In genomic region chr1:101288491-101288944, GRCh38 we compare ENCODE assay signal across 8 cellular contexts. TPM values are rescaled to one million over a fixed set of nuclear protein-coding genes. Genes with fewer than 3 reads are reported as not detected.
A peak's percentile ranks its signal among the peaks of the same experiment; 100 is the strongest.
DNase-seq lines count a peak whose midpoint lies in the region; ATAC-seq, FAIRE-seq and TF ChIP-seq lines count a peak whose summit lies in the region.

No MANE protein-coding gene starts in this region.

- H2BK15ac ChIP-seq in IMR-90 (ENCODE audit: low read depth, low read length) = no peak overlapping the region

- BruUV-seq in IMR-90 (replicated peaks; lab: Mats Ljungman, UMichigan) = no TSS peak

- no peak overlapping the region for H4K91ac ChIP-seq in IMR-90 (ENCODE audit: insufficient read depth, low read depth, low read length)

- no peak overlapping the region for H4K8ac ChIP-seq in IMR-90 (ENCODE audit: low read depth in 2 of 2, low read length in 2 of 2)

- peaks cover 2% of the 10 kb centered on the region; the same call in 1 of the 2 replicates for H3K9me1 ChIP-seq in IMR-90 (ENCODE audit: insufficient read depth, low read length)

- H2BK20ac ChIP-seq in IMR-90 (ENCODE audit: low read depth, low read length) = no peak overlapping the region

- TF ChIP-seq RAD21 in IMR-90 (IDR thresholded peaks at IDR 0.05; ENCODE audit: low read length) = peak; percentile 90

- H3K9me3 ChIP-seq in IMR-90 (ENCODE audit: control insufficient read depth, insufficient read depth, low read length) (no peaks in the 10 kb centered on the region), uterus (no peaks in the 10 kb centered on the region)

- no peaks in the 10 kb centered on the region for H3K27me3 Mint-ChIP-seq in activated T-helper 2 cell treated with anti-CD3 and anti-CD28 coated beads, Interferon-gamma antibody, Interleukin-2, Interleukin-4, amounts not matched to agents 10 μg/mL and 5 μg/mL and 100 μg/mL, durations not matched to agents 14 hours and 24 hours and 36 hours (ENCODE audit: low read depth)

- H4K20me1 ChIP-seq in IMR-90 (ENCODE audit: insufficient read depth, low read length) = no peaks in the 10 kb centered on the region

- H3K56ac ChIP-seq in IMR-90 (ENCODE audit: extremely low read depth, insufficient read depth, low read length) = no peak overlapping the region

- H3K4me1 ChIP-seq in IMR-90 (ENCODE audit: control insufficient read depth, insufficient read depth, low read length) = peaks cover 2% of the 10 kb centered on the region; the same call in 1 of the 2 replicates
- no peaks in the 10 kb centered on the region for H3K4me1 ChIP-seq in uterus

- H3K4me3 ChIP-seq in IMR-90 (ENCODE audit: insufficient read depth, low read depth, low read length) (no peak overlapping the region; the same call in 1 of the 2 replicates), uterus (no peak overlapping the region)

- H2BK120ac ChIP-seq in IMR-90 (ENCODE audit: low read depth, low read length) = no peak overlapping the region

- dilution Hi-C loops in IMR-90 (cut with HindIII; ENCODE audit: low sequenced_read_pairs, unreplicated experiment) = no loop called here

- CTCF ChIA-PET in IMR-90 (lab: Yijun Ruan, JAX) = interaction anchor here (0.6 to 1.9 kb wide), 21 partner anchors 9 to 1375 kb away, joined by 3 to 15 read pairs (median 4); no protein-coding TSS in a partner anchor

- no peak overlapping the region for H3K4me3 Mint-ChIP-seq in activated T-helper 2 cell treated with anti-CD3 and anti-CD28 coated beads, Interferon-gamma antibody, Interleukin-2, Interleukin-4, amounts not matched to agents 10 μg/mL and 5 μg/mL and 100 μg/mL, durations not matched to agents 14 hours and 24 hours and 36 hours (ENCODE audit: low read depth)

- H3K27ac ChIP-seq in IMR-90 (ENCODE audit: insufficient read depth, low read length) (no peak overlapping the region), uterus (no peak overlapping the region)

- no peak overlapping the region for H3K18ac ChIP-seq in IMR-90 (ENCODE audit: low read depth, low read length)

- DNase-seq in COLO829 (ENCODE audit: low spot score) (peak; percentile 50), IMR-90 (peak; percentile 91), RCC 7860 (ENCODE audit: low spot score) (peak; percentile 74), fibroblast of the conjunctiva (ENCODE audit: low read depth) (peak; percentile 75), occipital lobe (lab: John Stamatoyannopoulos, UW) (peak; percentile 5), uterus (peak; percentile 52 to 64)
- peak; percentile 62 for DNase-seq in activated T-helper 2 cell treated with anti-CD3 and anti-CD28 coated beads, Interferon-gamma antibody, Interleukin-2, Interleukin-4, amounts not matched to agents 10 μg/mL and 5 μg/mL and 100 μg/mL, durations not matched to agents 14 hours and 24 hours and 36 hours (ENCODE audit: low spot score)

- H2AK9ac ChIP-seq in IMR-90 (replicated peaks; ENCODE audit: low read depth, low read length, poor library complexity) = no peak overlapping the region

- WGBS in IMR-90 (ENCODE audit: extremely low coverage in 2 of 2, insufficient read length in 1 of 2), 2 experiments = no CpG with 5 or more reads among the region's 4 CpGs

- no peaks in the 10 kb centered on the region for H3K79me1 ChIP-seq in IMR-90 (ENCODE audit: low read depth in 1 of 2, low read length in 2 of 2)

- no peak overlapping the region for H2BK5ac ChIP-seq in IMR-90 (ENCODE audit: low read depth, low read length, poor library complexity, severe bottlenecking)

- TF ChIP-seq CTCF in IMR-90 (conservative IDR thresholded peaks at IDR 0.05; ENCODE audit: low read depth, low read length) (peak; percentile 96), uterus (IDR thresholded peaks at IDR 0.05) (peak; percentile 78 to 90 (median 84))

- peak overlapping the region; percentile 9 for H2AFZ ChIP-seq in IMR-90 (replicated peaks; ENCODE audit: low read length, poor library complexity)

- H3K14ac ChIP-seq in IMR-90 (replicated peaks; ENCODE audit: low read depth, low read length) = no peak overlapping the region

- H3K23ac ChIP-seq in IMR-90 (ENCODE audit: low read depth, low read length) = no peak overlapping the region

- H2AK5ac ChIP-seq in IMR-90 (ENCODE audit: low read depth, low read length) = no peak overlapping the region

- in situ Hi-C loops in IMR-90 (cut with MboI; ENCODE audit: low sequenced_read_pairs) = loop anchor here (5.0 kb wide), 1 partner anchor 361 kb away; no protein-coding TSS in a partner anchor

- no peaks in the 10 kb centered on the region for H3K9me3 Mint-ChIP-seq in activated T-helper 2 cell treated with anti-CD3 and anti-CD28 coated beads, Interferon-gamma antibody, Interleukin-2, Interleukin-4, amounts not matched to agents 10 μg/mL and 5 μg/mL and 100 μg/mL, durations not matched to agents 14 hours and 24 hours and 36 hours

- H3K4me2 ChIP-seq in IMR-90 (ENCODE audit: low read depth, low read length) = peak overlapping the region; percentile 68; the same call in 1 of the 2 replicates

- TF ChIP-seq POLR2A in IMR-90 (IDR thresholded peaks at IDR 0.05; ENCODE audit: low read depth, low read length) (0 out of 2 replicates have a peak, but pooled peaks have one; percentile 33), uterus (IDR thresholded peaks at IDR 0.05) (peak in 1 of 2 donors; percentile 3)

- peak; percentile 52 for ATAC-seq in GM19438 (IDR thresholded peaks at IDR 0.05; ENCODE audit: low read depth, unreplicated experiment)
- ATAC-seq in IMR-90 (ENCODE audit: low read depth) = peak; percentile 90

- peaks cover 3% of the 10 kb centered on the region for H3K36me3 Mint-ChIP-seq in activated T-helper 2 cell treated with anti-CD3 and anti-CD28 coated beads, Interferon-gamma antibody, Interleukin-2, Interleukin-4, amounts not matched to agents 10 μg/mL and 5 μg/mL and 100 μg/mL, durations not matched to agents 14 hours and 24 hours and 36 hours (ENCODE audit: low read depth)

- FAIRE-seq in RCC 7860 (lab: Jason Lieb, UNC) = peak; percentile 83

- intact Hi-C loops in IMR-90 (cut with micrococcal nuclease) (loop anchor here (1.0 to 2.0 kb wide), 4 partner anchors 50 to 367 kb away; no protein-coding TSS in a partner anchor), uterus (cut with DNase I; ENCODE audit: low total_unique reads) (loop anchor here (10.0 kb wide), 1 partner anchor 354 kb away; no protein-coding TSS in a partner anchor)
- intact Hi-C loops in activated T-helper 2 cell treated with anti-CD3 and anti-CD28 coated beads, Interferon-gamma antibody, Interleukin-2, Interleukin-4, amounts not matched to agents 10 μg/mL and 5 μg/mL and 100 μg/mL, durations not matched to agents 14 hours and 24 hours and 36 hours (cut with micrococcal nuclease) = loop anchor here (1.0 kb wide), 2 partner anchors 34 to 367 kb away; no protein-coding TSS in a partner anchor

- H3K4me1 Mint-ChIP-seq in activated T-helper 2 cell treated with anti-CD3 and anti-CD28 coated beads, Interferon-gamma antibody, Interleukin-2, Interleukin-4, amounts not matched to agents 10 μg/mL and 5 μg/mL and 100 μg/mL, durations not matched to agents 14 hours and 24 hours and 36 hours (ENCODE audit: low read depth) = peaks cover 70% of the 10 kb centered on the region

- H4K5ac ChIP-seq in IMR-90 (ENCODE audit: low read depth, low read length) = no peak overlapping the region

- POLR2A ChIA-PET in IMR-90 (lab: Charles Lee; ENCODE audit: unreplicated experiment) = interaction anchor here (0.5 to 0.6 kb wide), 2 partner anchors 51 to 380 kb away, joined by 5 to 9 read pairs; no protein-coding TSS in a partner anchor

- H3K36me3 ChIP-seq in IMR-90 (ENCODE audit: control insufficient read depth, insufficient read depth, low read length) (no peaks in the 10 kb centered on the region), uterus (no peaks in the 10 kb centered on the region)

- H3K27me3 ChIP-seq in IMR-90 (ENCODE audit: control insufficient read depth, insufficient read depth, low read length) (peaks cover under 1% of the 10 kb centered on the region; the same call in 1 of the 2 replicates), uterus (no peaks in the 10 kb centered on the region)

- no peak overlapping the region for H3K9ac ChIP-seq in IMR-90 (ENCODE audit: low read depth, low read length)

- no peak overlapping the region for H3K4ac ChIP-seq in IMR-90 (ENCODE audit: low read depth, low read length)

- H3K27ac Mint-ChIP-seq in activated T-helper 2 cell treated with anti-CD3 and anti-CD28 coated beads, Interferon-gamma antibody, Interleukin-2, Interleukin-4, amounts not matched to agents 10 μg/mL and 5 μg/mL and 100 μg/mL, durations not matched to agents 14 hours and 24 hours and 36 hours = no peak overlapping the region

TF ChIP-seq in IMR-90, 13 proteins besides CTCF, POLR2A, EP300 and RAD21 (continues in another document):
- TF ChIP-seq BHLHE40 (IDR thresholded peaks at IDR 0.05; ENCODE audit: low read depth, low read length) (peak; percentile 71), FOS (IDR thresholded peaks at IDR 0.05; ENCODE audit: low read depth, low read length) (peak; percentile 51), MAZ (IDR thresholded peaks at IDR 0.05; ENCODE audit: borderline replicate concordance, low read depth, low read length) (no peak), MAFK (IDR thresholded peaks at IDR 0.05; ENCODE audit: low read depth, low read length) (no peak), CHD1 (IDR thresholded peaks at IDR 0.05; ENCODE audit: low read depth, low read length) (no peak), RCOR1 (IDR thresholded peaks at IDR 0.05; ENCODE audit: insufficient replicate concordance, low read length) (peak; percentile 21), MXI1 (IDR thresholded peaks at IDR 0.05; ENCODE audit: borderline replicate concordance, low read depth, low read length) (no peak), CEBPB (IDR thresholded peaks at IDR 0.05; ENCODE audit: low read depth, low read length) (no peak), RFX5 (IDR thresholded peaks at IDR 0.05; ENCODE audit: low read depth, low read length) (no peak), SMC3 (IDR thresholded peaks at IDR 0.05; ENCODE audit: low read depth, low read length) (peak; percentile 88), USF2 (IDR thresholded peaks at IDR 0.05; ENCODE audit: low read depth, low read length) (no peak), NFE2L2 (IDR thresholded peaks at IDR 0.05; ENCODE audit: low read depth, low read length) (no peak)

RNA-seq across cellular contexts. Expression of gene S1PR1, which starts 51.7 kb away (rescaled TPM):
- total RNA-seq in IMR-90 (2012; rRNA removed) (12.5 and 12.9 TPM in 2 replicates), occipital lobe (21.2 TPM), uterus (10 to 100 TPM; 25.6 to 97.9 (median 64.2) TPM)
- polyA plus RNA-seq in IMR-90 (2012; rRNA removed) = 14.1 and 15.6 TPM in 2 replicates
- polyA plus RNA-seq in IMR-90 (2012; cell fraction: cytosol; rRNA removed) = 6.3 and 10.1 TPM in 2 replicates
- polyA plus RNA-seq in IMR-90 (2012; cell fraction: nucleus; rRNA removed; ENCODE audit: low replicate concordance) = 6.1 TPM in 2 replicates
- total RNA-seq in activated T-helper 2 cell treated with anti-CD3 and anti-CD28 coated beads, Interferon-gamma antibody, Interleukin-2, Interleukin-4, amounts not matched to agents 10 μg/mL and 5 μg/mL and 100 μg/mL, durations not matched to agents 14 hours and 24 hours and 36 hours = 71.0 and 73.0 TPM in 2 replicates

Comparison
In these comparisons a context has a peak if more than half of its experiments do, and no peak if none do; other contexts are left out.
1. DNase-seq: peak in every context shown above with its lines; median percentile 91 in IMR-90; 75 in fibroblast of the conjunctiva; 74 in RCC 7860; 62 in activated T-helper 2 cell treated with anti-CD3 and anti-CD28 coated beads, Interferon-gamma antibody, Interleukin-2, Interleukin-4, amounts not matched to agents 10 μg/mL and 5 μg/mL and 100 μg/mL, durations not matched to agents 14 hours and 24 hours and 36 hours; 58 in uterus; 50 in COLO829; 5 in occipital lobe.